In the genomic region with DNA sequence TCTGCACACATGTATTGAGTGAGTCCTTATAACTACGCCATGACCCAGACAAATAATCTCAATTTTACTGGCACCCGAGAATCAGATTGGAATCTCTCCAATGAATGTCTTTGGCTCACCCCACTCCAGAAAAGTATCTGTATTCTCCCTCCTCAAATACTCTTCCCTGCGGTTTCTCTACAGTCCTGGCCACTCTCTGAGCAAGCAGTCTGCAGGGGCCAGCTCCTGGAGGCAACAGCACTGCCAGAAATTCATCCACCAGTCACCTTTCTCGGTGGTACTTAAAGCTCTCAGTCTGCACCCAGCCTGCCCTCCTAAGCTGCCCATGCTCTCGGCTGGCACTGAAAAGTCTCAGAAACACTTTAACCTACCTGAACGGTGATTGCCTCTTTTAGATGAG, we compare ENCODE assay signal across 9 cellular contexts. TPM values are rescaled to one million over a fixed set of nuclear protein-coding genes. Genes with fewer than 3 reads are reported as not detected.
DNase-seq lines count a peak whose midpoint lies in the region; ATAC-seq, FAIRE-seq and TF ChIP-seq lines count a peak whose summit lies in the region.
"Had no signal": no experiment of that assay in that cellular context is flagged by ENCODE, and none has a peak within 500 bp of the region (broad histone marks: within the 10 kb centered on the region; RNA-seq: fewer than 3 reads in every experiment).

No MANE protein-coding gene starts in this region.

- TF ChIP-seq CTCF in BE2C (IDR thresholded peaks at IDR 0.05; ENCODE audit: low read depth, low read length) (no peak), foreskin keratinocyte (conservative IDR thresholded peaks at IDR 0.05) (no peak), WERI-Rb-1 (IDR thresholded peaks at IDR 0.05; ENCODE audit: low read depth, low read length) (no peak)

- peak overlapping the region; percentile 17; the same call in 1 of the 2 replicates for H3K27ac ChIP-seq in SJSA1
- H3K27ac ChIP-seq in esophagus (ENCODE audit: low read depth in 2 of 2, low read length in 1 of 2): peak overlapping the region; percentile 59 to 69
- H3K27ac ChIP-seq in foreskin keratinocyte: no peak overlapping the region
- no peak overlapping the region for H3K27ac ChIP-seq in WERI-Rb-1

- intact Hi-C loops in sciatic nerve (cut with DNase I): no loop called here

- 37 to 49% methylated on average over 6 of the region's 6 CpGs for WGBS in esophagus, 2 donors

- DNase-seq in BE2C: no peak
- no peak for DNase-seq in SJSA1 (ENCODE audit: low read depth in 1 of 2, low spot score in 2 of 2)
- no peak for DNase-seq in sciatic nerve (ENCODE audit: low spot score)
- DNase-seq in iPS-NIHi7 (ENCODE audit: extremely low spot score): no peak
- no peak for DNase-seq in foreskin keratinocyte
- no peak for DNase-seq in WERI-Rb-1
- DNase-seq in urothelium cell line (ENCODE audit: low spot score): no peak
- DNase-seq: Kasumi-1 had no signal

- FAIRE-seq in urothelium cell line (lab: Jason Lieb, UNC): no peak

- H3K4me3 ChIP-seq in BE2C (ENCODE audit: low read depth, low read length): peak overlapping the region; percentile 40
- no peak overlapping the region for H3K4me3 ChIP-seq in SJSA1
- no peak overlapping the region for H3K4me3 ChIP-seq in esophagus (ENCODE audit: low read depth in 1 of 2, low read length in 2 of 2)
- H3K4me3 ChIP-seq in WERI-Rb-1 (ENCODE audit: low read depth, low read length): no peak overlapping the region

- H3K9me3 ChIP-seq in BE2C (no peaks in the 10 kb centered on the region), SJSA1 (replicated peaks) (no peaks in the 10 kb centered on the region), esophagus (ENCODE audit: control insufficient read depth in 2 of 2, insufficient read depth in 1 of 2, low read depth in 1 of 2, low read length in 1 of 2) (no peaks in the 10 kb centered on the region), WERI-Rb-1 (ENCODE audit: severe bottlenecking) (no peaks in the 10 kb centered on the region)

- H3K4me1 ChIP-seq in BE2C: peaks cover 6% of the 10 kb centered on the region
- H3K4me1 ChIP-seq in SJSA1 (replicated peaks): peaks cover 15% of the 10 kb centered on the region
- H3K4me1 ChIP-seq in esophagus (ENCODE audit: control insufficient read depth in 2 of 2, insufficient read depth in 2 of 2, low read length in 1 of 2): peaks cover 0 to 2% of the 10 kb centered on the region in 2 donors
- H3K4me1 ChIP-seq in foreskin keratinocyte: peaks cover 12% of the 10 kb centered on the region

- ATAC-seq in sciatic nerve (peak; percentile 27), foreskin keratinocyte (no peak)

- no peaks in the 10 kb centered on the region for H3K36me3 ChIP-seq in BE2C
- H3K36me3 ChIP-seq in SJSA1: no peaks in the 10 kb centered on the region
- no peaks in the 10 kb centered on the region for H3K36me3 ChIP-seq in esophagus (ENCODE audit: control insufficient read depth in 2 of 2, insufficient read depth in 2 of 2, low read length in 1 of 2)
- H3K36me3 ChIP-seq in WERI-Rb-1: no peaks in the 10 kb centered on the region

- H3K27me3 ChIP-seq in BE2C (no peaks in the 10 kb centered on the region), SJSA1 (replicated peaks) (no peaks in the 10 kb centered on the region), esophagus (ENCODE audit: control insufficient read depth in 1 of 2, insufficient read depth in 2 of 2, low read length in 2 of 2) (no peaks in the 10 kb centered on the region), foreskin keratinocyte (no peaks in the 10 kb centered on the region), WERI-Rb-1 (ENCODE audit: insufficient read depth, low read depth, severe bottlenecking) (no peaks in the 10 kb centered on the region)

RNA-seq across cellular contexts. Expression of gene LYST, which starts 16.1 kb away (rescaled TPM):
- polyA plus RNA-seq in BE2C (2012; ENCODE audit: insufficient read depth, insufficient read length, low read depth): 8.4 TPM
- 4.1 and 8.1 TPM in 2 replicates for total RNA-seq in SJSA1 (2014; rRNA removed; shearing (Covaris generic))
- 1 to 10 TPM; 4.3 to 4.8 TPM for polyA plus RNA-seq in esophagus
- total RNA-seq in sciatic nerve: 61.9 TPM
- total RNA-seq in foreskin keratinocyte: 13.0 and 18.8 TPM in 2 replicates
- polyA plus RNA-seq in foreskin keratinocyte: 4.1 and 5.3 TPM in 2 replicates

Comparison
In these comparisons a context has a peak if more than half of its experiments do, and no peak if none do; other contexts are left out.
1. H3K27ac ChIP-seq: peak in SJSA1 (single experiment) and esophagus (2 of 2); none in foreskin keratinocyte (single experiment) and WERI-Rb-1 (single experiment).